In genomic region chr6:14985366-14985765, GRCh38 we compare ENCODE assay signal across 26 cellular contexts.
"Had no signal": no experiment of that assay in that cellular context is flagged by ENCODE, and none has a peak within 500 bp of the region (broad histone marks: within the 10 kb centered on the region; RNA-seq: fewer than 3 reads in every experiment).

No MANE protein-coding gene starts in this region.

- H3K9me3 Mint-ChIP-seq: activated T-cell treated with anti-CD3 and anti-CD28 coated beads, Interleukin-2, amount 50 U/mL, for 24 hours; activated T-helper 2 cell treated with anti-CD3 and anti-CD28 coated beads, Interferon-gamma antibody, Interleukin-2, Interleukin-4, amounts not matched to agents 10 μg/mL and 5 μg/mL and 100 μg/mL, durations not matched to agents 14 hours and 24 hours and 36 hours; central memory CD8-positive, alpha-beta T cell; stimulated activated effector memory CD8-positive, alpha-beta T cell treated with anti-CD3 and anti-CD28 coated beads, Interleukin-12 subunit alpha, Interleukin-12 subunit beta, amount 100 ng/mL, for 72 hours; stimulated activated naive CD8-positive, alpha-beta T cell treated with anti-CD3 and anti-CD28 coated beads, Interleukin-15, Interleukin-2, amounts not matched to agents 100 ng/mL and 50 ng/mL, for 24 hours; type B pancreatic cell had no signal

- H3K36me3 ChIP-seq: ovary, thoracic aorta, uterus had no signal

- H2AFZ ChIP-seq: hepatocyte had no signal

- H3K27ac ChIP-seq: ovary, skin epidermis, thoracic aorta, uterus had no signal

- H3K27ac Mint-ChIP-seq: activated CD4-positive, alpha-beta memory T cell treated with anti-CD3 and anti-CD28 coated beads, Interleukin-2, amount 10 ng/mL, durations not matched to agents 7 days and 5 days; activated CD4-positive, alpha-beta T cell treated with anti-CD3 and anti-CD28 coated beads, Interleukin-2, amount 10 ng/mL, durations not matched to agents 24 days and 14 days; activated naive CD8-positive, alpha-beta T cell; activated T-cell treated with anti-CD3 and anti-CD28 coated beads, Interleukin-2, amount 50 U/mL, for 24 hours; activated T-helper 2 cell treated with anti-CD3 and anti-CD28 coated beads, Interferon-gamma antibody, Interleukin-2, Interleukin-4, amounts not matched to agents 10 μg/mL and 5 μg/mL and 100 μg/mL, durations not matched to agents 14 hours and 24 hours and 36 hours; progenitor cell of endocrine pancreas; stimulated activated effector memory CD8-positive, alpha-beta T cell treated with anti-CD3 and anti-CD28 coated beads, Interleukin-12 subunit alpha, Interleukin-12 subunit beta, amount 100 ng/mL, for 72 hours; stimulated activated naive CD8-positive, alpha-beta T cell treated with anti-CD3 and anti-CD28 coated beads, Interleukin-15, Interleukin-2, amounts not matched to agents 100 ng/mL and 50 ng/mL, for 24 hours had no signal

- H3K27me3 ChIP-seq: hepatocyte, ovary, uterus had no signal

- DNase-seq: activated CD4-positive, alpha-beta memory T cell treated with anti-CD3 and anti-CD28 coated beads, Interleukin-2, amount 10 ng/mL, durations not matched to agents 7 days and 5 days; activated CD4-positive, alpha-beta T cell treated with anti-CD3 and anti-CD28 coated beads, Interleukin-2, amount 10 ng/mL, durations not matched to agents 24 days and 14 days; activated CD4-positive, CD25-positive, alpha-beta regulatory T cell treated with anti-CD3 and anti-CD28 coated beads, Interleukin-2, amount 50 U/mL, for 72 hours; activated CD8-positive, alpha-beta memory T cell treated with anti-CD3 and anti-CD28 coated beads, Interleukin-2, amount 50 U/mL, for 48 hours; activated T-cell treated with anti-CD3 and anti-CD28 coated beads, Interleukin-2, amount 50 U/mL, for 24 hours; anterior cingulate cortex; effector memory CD4-positive, alpha-beta T cell; islet precursor cell; left ventricle myocardium superior; mucosa of descending colon; ovary; stimulated activated CD4-positive, alpha-beta T cell treated with anti-CD3 and anti-CD28 coated beads, Interleukin-12 subunit alpha, Interleukin-12 subunit beta, amount 100 ng/mL, for 4 hours; stimulated activated CD4-positive, alpha-beta T cell treated with anti-CD3 and anti-CD28 coated beads, Interleukin-4, amount 100 ng/mL, for 24 hours; T-helper 9 cell; uterus had no signal

- H3K36me3 Mint-ChIP-seq: activated naive CD8-positive, alpha-beta T cell; stimulated activated effector memory CD8-positive, alpha-beta T cell treated with anti-CD3 and anti-CD28 coated beads, Interleukin-12 subunit alpha, Interleukin-12 subunit beta, amount 100 ng/mL, for 72 hours; type B pancreatic cell had no signal

- H3K4me3 ChIP-seq: hepatocyte, mucosa of descending colon, ovary, skin epidermis, thoracic aorta, uterus had no signal

- H3K4me1 Mint-ChIP-seq: activated CD4-positive, alpha-beta memory T cell treated with anti-CD3 and anti-CD28 coated beads, Interleukin-2, amount 10 ng/mL, durations not matched to agents 7 days and 5 days; central memory CD8-positive, alpha-beta T cell; stimulated activated effector memory CD8-positive, alpha-beta T cell treated with anti-CD3 and anti-CD28 coated beads, Interleukin-12 subunit alpha, Interleukin-12 subunit beta, amount 100 ng/mL, for 72 hours had no signal

- H3K4me1 ChIP-seq: uterus had no signal

- H3K79me2 ChIP-seq: hepatocyte had no signal

- H3K27me3 Mint-ChIP-seq: type B pancreatic cell had no signal

- ATAC-seq: left ventricle myocardium superior; mucosa of descending colon; sciatic nerve; stimulated activated effector memory CD8-positive, alpha-beta T cell treated with anti-CD3 and anti-CD28 coated beads, Interleukin-12 subunit alpha, Interleukin-12 subunit beta, amount 100 ng/mL, for 72 hours had no signal

- H3K4me3 Mint-ChIP-seq: activated CD4-positive, alpha-beta memory T cell treated with anti-CD3 and anti-CD28 coated beads, Interleukin-2, amount 10 ng/mL, durations not matched to agents 7 days and 5 days; activated CD4-positive, alpha-beta T cell treated with anti-CD3 and anti-CD28 coated beads, Interleukin-2, amount 10 ng/mL, durations not matched to agents 24 days and 14 days; activated naive CD8-positive, alpha-beta T cell; activated T-cell treated with anti-CD3 and anti-CD28 coated beads, Interleukin-2, amount 50 U/mL, for 24 hours; central memory CD8-positive, alpha-beta T cell; stimulated activated effector memory CD8-positive, alpha-beta T cell treated with anti-CD3 and anti-CD28 coated beads, Interleukin-12 subunit alpha, Interleukin-12 subunit beta, amount 100 ng/mL, for 72 hours; stimulated activated naive CD8-positive, alpha-beta T cell treated with anti-CD3 and anti-CD28 coated beads, Interleukin-15, Interleukin-2, amounts not matched to agents 100 ng/mL and 50 ng/mL, for 24 hours; type B pancreatic cell had no signal
